ENCODE assay signal across 1 cellular context in genomic region chr21:42233067-42233981, GRCh38.
TF ChIP-seq lines count a peak whose summit lies in the region.

No MANE protein-coding gene starts in this region.

TF ChIP-seq in GM23338, 12 proteins besides CTCF, POLR2A, EP300 and RAD21 (continued from another document):
- TF ChIP-seq NANOG (IDR thresholded peaks at IDR 0.05; ENCODE audit: borderline replicate concordance) (no peak), ETS1 (IDR thresholded peaks at IDR 0.05) (no peak)
